In genomic region chr5:7897014-7897600, GRCh38 we compare ENCODE assay signal across 8 cellular contexts. TPM values are rescaled to one million over a fixed set of nuclear protein-coding genes. Genes with fewer than 3 reads are reported as not detected.
DNase-seq lines count a peak whose midpoint lies in the region; ATAC-seq lines count a peak whose summit lies in the region.

No MANE protein-coding gene starts in this region.

- ATAC-seq in HG03039 (IDR thresholded peaks at IDR 0.05; ENCODE audit: unreplicated experiment) (no peak), HG02623 (IDR thresholded peaks at IDR 0.05; ENCODE audit: unreplicated experiment) (no peak)

- DNase-seq in stimulated activated CD4-positive, alpha-beta T cell treated with anti-CD3 and anti-CD28 coated beads, Interleukin-4, amount 100 ng/mL, for 24 hours = peak; percentile 32
- no peak for DNase-seq in stimulated activated CD4-positive, alpha-beta T cell treated with anti-CD3 and anti-CD28 coated beads, Interleukin-4, amount 100 ng/mL, for 4 hours
- DNase-seq in Kasumi-1 (lab: John Stamatoyannopoulos, UW) = peak; percentile 53
- peak; percentile 8 to 19 for DNase-seq in activated CD4-positive, alpha-beta T cell treated with anti-CD3 and anti-CD28 coated beads for 4 hours
- DNase-seq in hepatic stellate cell (ENCODE audit: low spot score) = peak; percentile 36
- DNase-seq in occipital lobe (lab: John Stamatoyannopoulos, UW) = no peak

RNA-seq across cellular contexts. Expression of gene MTRR, which starts 28.2 kb away (rescaled TPM):
- total RNA-seq in occipital lobe = 29.9 TPM

RNA-seq across cellular contexts. Expression of gene FASTKD3, which starts 28.3 kb away (rescaled TPM):
- total RNA-seq in occipital lobe = 21.4 TPM

RNA-seq across cellular contexts. Expression of gene CFAP90, which starts 46.2 kb away (rescaled TPM):
- 2.2 TPM for total RNA-seq in occipital lobe

Comparison
In these comparisons a context has a peak if more than half of its experiments do, and no peak if none do; other contexts are left out.
1. DNase-seq: peak in stimulated activated CD4-positive, alpha-beta T cell treated with anti-CD3 and anti-CD28 coated beads, Interleukin-4, amount 100 ng/mL, for 24 hours (single experiment), Kasumi-1 (2 of 2), activated CD4-positive, alpha-beta T cell treated with anti-CD3 and anti-CD28 coated beads for 4 hours (2 of 2) and hepatic stellate cell (single experiment); none in stimulated activated CD4-positive, alpha-beta T cell treated with anti-CD3 and anti-CD28 coated beads, Interleukin-4, amount 100 ng/mL, for 4 hours (0 of 2) and occipital lobe (single experiment).